ENCODE assay signal across 8 cellular contexts in the genomic region with DNA sequence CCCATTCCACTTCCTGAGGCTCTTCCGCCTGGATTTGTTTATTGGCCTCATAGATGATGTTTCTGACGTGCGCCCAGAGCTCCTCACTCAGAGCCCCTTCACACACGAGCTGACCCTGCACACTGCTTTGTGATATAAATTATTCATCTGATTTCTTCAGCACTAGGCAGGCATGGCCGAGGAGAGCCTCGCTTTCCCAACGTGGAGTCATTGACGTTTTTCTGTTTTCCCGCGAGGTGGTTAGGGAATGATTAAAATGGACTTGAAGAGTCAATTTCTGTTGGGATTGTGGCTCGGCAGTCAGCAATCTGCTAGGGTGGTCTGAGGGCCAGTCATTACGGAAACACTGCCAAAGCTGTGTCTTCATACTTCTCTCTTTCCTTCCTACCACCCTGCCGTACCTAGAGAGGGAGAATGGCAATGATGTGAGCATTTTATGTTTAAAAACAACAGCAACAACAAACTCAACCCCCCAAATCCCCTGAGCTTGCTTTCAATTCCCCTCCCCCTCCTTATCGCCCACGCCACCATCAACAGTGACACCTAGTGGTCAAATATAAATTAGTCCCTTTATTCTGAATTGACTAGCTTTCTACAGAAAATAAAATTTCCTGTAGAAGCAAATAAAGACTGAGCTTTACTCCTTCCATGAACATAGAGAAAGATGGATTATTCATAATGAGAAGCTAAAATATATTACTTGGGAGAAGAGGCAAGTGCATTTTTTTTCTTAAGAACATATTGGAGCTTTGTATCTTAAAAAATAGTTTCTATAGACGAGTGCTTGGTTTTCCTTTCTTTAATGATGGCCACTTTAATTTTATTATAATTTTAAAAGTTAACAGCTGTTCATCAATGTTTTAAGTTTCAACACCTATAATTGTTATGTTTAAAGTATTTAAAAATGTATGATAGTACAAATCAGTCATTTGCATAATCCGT.
DNase-seq lines count a peak whose midpoint lies in the region; TF ChIP-seq lines count a peak whose summit lies in the region.

No MANE protein-coding gene starts in this region.

- POLR2A ChIA-PET in RWPE1 (lab: Yijun Ruan, JAX; ENCODE audit: low non-redundant PET), result no interaction called here

- H3K27ac ChIP-seq in RWPE1 (peak overlapping the region; percentile 75), right atrium auricular region (peak overlapping the region; percentile 48 to 67), rectal smooth muscle tissue (ENCODE audit: low read depth, low read length) (peak overlapping the region; percentile 73)

- H3K4me3 ChIP-seq in LNCaP clone FGC (ENCODE audit: low read depth, low read length) (peak overlapping the region; percentile 12), astrocyte of the spinal cord (ENCODE audit: low read depth, low read length) (peak overlapping the region; percentile 41), right atrium auricular region (peak overlapping the region; percentile 31 to 50), rectal smooth muscle tissue (ENCODE audit: low read length) (peak overlapping the region; percentile 76)

- H3K36me3 ChIP-seq in right atrium auricular region (no peaks in the 10 kb centered on the region), rectal smooth muscle tissue (ENCODE audit: control insufficient read depth, insufficient read depth, low read length) (no peaks in the 10 kb centered on the region)

- CTCF ChIA-PET in RWPE1 (lab: Yijun Ruan, JAX), result interaction anchor here (0.5 to 1.7 kb wide), 35 partner anchors 10 to 1212 kb away, joined by 3 to 20 read pairs (median 4); a partner anchor contains a TSS

- peaks cover 0 to 17% of the 10 kb centered on the region in 2 donors for H3K4me1 ChIP-seq in right atrium auricular region
- H3K4me1 ChIP-seq in rectal smooth muscle tissue (ENCODE audit: control insufficient read depth, insufficient read depth, low read length), result peaks cover 8% of the 10 kb centered on the region

- peak overlapping the region; percentile 7 for H3K9ac ChIP-seq in rectal smooth muscle tissue (ENCODE audit: low read length)

- TF ChIP-seq CTCF in LNCaP clone FGC (IDR thresholded peaks at IDR 0.05; ENCODE audit: control insufficient read depth, extremely low read depth, insufficient read depth) (peak; percentile 75), RWPE1 (conservative IDR thresholded peaks at IDR 0.05; ENCODE audit: low read depth) (peak; percentile 71), astrocyte of the spinal cord (IDR thresholded peaks at IDR 0.05; ENCODE audit: low read depth, low read length) (peak; percentile 61), right atrium auricular region (IDR thresholded peaks at IDR 0.05) (peak; percentile 89 to 93)

- H3K9me3 ChIP-seq in right atrium auricular region, result no peaks in the 10 kb centered on the region

- in situ Hi-C loops in astrocyte of the spinal cord (cut with HindIII; ENCODE audit: low sequenced_read_pairs), result no loop called here

- DNase-seq in activated gamma-delta T cell treated with Interleukin-2 at 50 U/mL for 16 hours (peak; percentile 7), activated gamma-delta T cell (lab: John Stamatoyannopoulos, UW) (no peak), LNCaP clone FGC (ENCODE audit: low read depth) (no peak), RWPE1 (ENCODE audit: low spot score) (peak; percentile 71), astrocyte of the spinal cord (ENCODE audit: low read depth, low spot score) (peak; percentile 77), right atrium auricular region (ENCODE audit: low spot score) (peak; percentile 59), mucosa of gallbladder (ENCODE audit: low spot score) (no peak)

- H3K27me3 ChIP-seq in right atrium auricular region (no peaks in the 10 kb centered on the region), rectal smooth muscle tissue (ENCODE audit: control insufficient read depth, insufficient read depth, low read length) (no peaks in the 10 kb centered on the region)

Comparison
In these comparisons a context has a peak if more than half of its experiments do, and no peak if none do; other contexts are left out.
1. DNase-seq: peak in activated gamma-delta T cell treated with Interleukin-2 at 50 U/mL for 16 hours (single experiment), RWPE1 (single experiment), astrocyte of the spinal cord (single experiment) and right atrium auricular region (single experiment); none in activated gamma-delta T cell (single experiment), LNCaP clone FGC (single experiment) and mucosa of gallbladder (single experiment).
2. H3K4me3 ChIP-seq: peak in every context shown above with its lines; median percentile 76 in rectal smooth muscle tissue; 41 in astrocyte of the spinal cord; 40 in right atrium auricular region; 12 in LNCaP clone FGC.
3. Peak in every context shown above with its lines, with median percentiles within 50 percentile points of each other: CTCF ChIP-seq and H3K27ac ChIP-seq.